ENCODE assay signal across 24 cellular contexts in genomic region chr16:25134306-25134705, GRCh38. TPM values are rescaled to one million over a fixed set of nuclear protein-coding genes. Genes with fewer than 3 reads are reported as not detected.
A peak's percentile ranks its signal among the peaks of the same experiment; 100 is the strongest.
DNase-seq lines count a peak whose midpoint lies in the region; ATAC-seq, FAIRE-seq and TF ChIP-seq lines count a peak whose summit lies in the region.
"Had no signal": no experiment of that assay in that cellular context is flagged by ENCODE, and none has a peak within 500 bp of the region (broad histone marks: within the 10 kb centered on the region; RNA-seq: fewer than 3 reads in every experiment).

No MANE protein-coding gene starts in this region.

- H3K4me3 ChIP-seq in astrocyte (ENCODE audit: insufficient read depth, low read depth, low read length) = no peak overlapping the region
- H3K4me3 ChIP-seq: cardiac muscle cell, MG63, pancreas, thoracic aorta had no signal

- H3K9ac ChIP-seq in astrocyte (ENCODE audit: low read length) = no peak overlapping the region

- ATAC-seq in HG03565 (IDR thresholded peaks at IDR 0.05; ENCODE audit: unreplicated experiment) = no peak
- ATAC-seq: activated T-cell treated with anti-CD3 and anti-CD28 coated beads, Interleukin-2, amount 50 U/mL, for 72 hours; sciatic nerve; stimulated activated naive CD8-positive, alpha-beta T cell treated with anti-CD3 and anti-CD28 coated beads, Interleukin-15, Interleukin-2, amounts not matched to agents 100 U/mL and 50 U/mL, for 24 hours had no signal

- no peaks in the 10 kb centered on the region for H3K4me1 ChIP-seq in astrocyte (ENCODE audit: insufficient read depth, low read length)
- H3K4me1 ChIP-seq: pancreas had no signal

- no peaks in the 10 kb centered on the region for H3K4me1 Mint-ChIP-seq in astrocyte (ENCODE audit: low read depth, unreplicated experiment)
- no peaks in the 10 kb centered on the region for H3K4me1 Mint-ChIP-seq in endothelial cell (ENCODE audit: unreplicated experiment)
- H3K4me1 Mint-ChIP-seq: IgD-negative memory B cell, nephron had no signal

- TF ChIP-seq CTCF in astrocyte (IDR thresholded peaks at IDR 0.05; ENCODE audit: insufficient read depth, low read depth, low read length) (no peak), endothelial cell (IDR thresholded peaks at IDR 0.05; ENCODE audit: unreplicated experiment) (no peak)

- H3K4me3 Mint-ChIP-seq in astrocyte (ENCODE audit: unreplicated experiment) = no peak overlapping the region
- no peak overlapping the region for H3K4me3 Mint-ChIP-seq in endothelial cell (ENCODE audit: unreplicated experiment)
- H3K4me3 Mint-ChIP-seq: activated naive CD4-positive, alpha-beta T cell treated with anti-CD3 and anti-CD28 coated beads for 36 hours; activated T-cell treated with anti-CD3 and anti-CD28 coated beads, Interleukin-2, amount 50 U/mL, for 72 hours; CD4-positive, alpha-beta T cell; IgD-negative memory B cell; nephron had no signal

- H3K27me3 Mint-ChIP-seq in astrocyte (ENCODE audit: low read depth, unreplicated experiment) = no peaks in the 10 kb centered on the region
- peaks cover 4% of the 10 kb centered on the region for H3K27me3 Mint-ChIP-seq in endothelial cell (ENCODE audit: unreplicated experiment)
- H3K27me3 Mint-ChIP-seq: CD4-positive, alpha-beta T cell; IgD-negative memory B cell had no signal

- H3K36me3 ChIP-seq in astrocyte (ENCODE audit: insufficient read depth, low read length) = peaks cover 3% of the 10 kb centered on the region

- no peaks in the 10 kb centered on the region for H3K9me3 ChIP-seq in astrocyte (ENCODE audit: insufficient read depth, low read depth, low read length)
- H3K9me3 ChIP-seq: MG63, pancreas, thoracic aorta had no signal

- no peaks in the 10 kb centered on the region for H3K27me3 ChIP-seq in astrocyte (ENCODE audit: insufficient read depth, low read length)
- H3K27me3 ChIP-seq: cardiac muscle cell, MG63, pancreas had no signal

- no peaks in the 10 kb centered on the region for H3K79me2 ChIP-seq in astrocyte (ENCODE audit: insufficient read depth, low read length)

- H3K27ac Mint-ChIP-seq in astrocyte (ENCODE audit: unreplicated experiment) (no peak overlapping the region), endothelial cell (ENCODE audit: unreplicated experiment) (no peak overlapping the region)
- H3K27ac Mint-ChIP-seq: activated naive CD4-positive, alpha-beta T cell treated with anti-CD3 and anti-CD28 coated beads for 36 hours; activated T-cell treated with anti-CD3 and anti-CD28 coated beads, Interleukin-2, amount 50 U/mL, for 72 hours; CD4-positive, alpha-beta T cell; IgD-negative memory B cell; nephron had no signal

- H3K9me3 Mint-ChIP-seq in astrocyte (ENCODE audit: unreplicated experiment) (no peaks in the 10 kb centered on the region), endothelial cell (ENCODE audit: unreplicated experiment) (no peaks in the 10 kb centered on the region)
- H3K9me3 Mint-ChIP-seq: activated naive CD4-positive, alpha-beta T cell treated with anti-CD3 and anti-CD28 coated beads for 36 hours; activated T-cell treated with anti-CD3 and anti-CD28 coated beads, Interleukin-2, amount 50 U/mL, for 72 hours; CD4-positive, alpha-beta T cell; IgD-negative memory B cell; nephron had no signal

- peak overlapping the region; percentile 22 for H3K4me2 ChIP-seq in astrocyte (ENCODE audit: low read length)

- no peak overlapping the region for H2AFZ ChIP-seq in astrocyte (ENCODE audit: low read depth, low read length)

- peaks cover 19% of the 10 kb centered on the region for H4K20me1 ChIP-seq in astrocyte (ENCODE audit: insufficient read depth, low read length)

- FAIRE-seq in astrocyte (lab: Jason Lieb, UNC) = no peak
- FAIRE-seq: pancreas had no signal

- DNase-seq in HT1080 (ENCODE audit: low read depth) (peak; percentile 35), NOMO-1 treated with DMSO at 0.1 percent for 48 hours (lab: John Stamatoyannopoulos, UW; ENCODE audit: unreplicated experiment) (peak; percentile 78), astrocyte (ENCODE audit: low read depth) (peak; percentile 13), pons (ENCODE audit: low spot score) (peak; percentile 8), NCI-H2171 treated with DMSO at 0.1 percent for 48 hours (lab: John Stamatoyannopoulos, UW) (no peak), endothelial cell (ENCODE audit: low spot score) (no peak)
- DNase-seq: activated naive CD4-positive, alpha-beta T cell treated with anti-CD3 and anti-CD28 coated beads for 36 hours; activated T-cell treated with anti-CD3 and anti-CD28 coated beads, Interleukin-2, amount 50 U/mL, for 72 hours; amniotic stem cell; CD4-positive, alpha-beta T cell; DMS153; islet precursor cell; MG63; NCI-H1694; NCI-H2171; NCI-H526; pancreas; stimulated activated naive CD8-positive, alpha-beta T cell treated with anti-CD3 and anti-CD28 coated beads, Interleukin-15, Interleukin-2, amounts not matched to agents 100 U/mL and 50 U/mL, for 24 hours had no signal

- peak overlapping the region; percentile 19 for H3K27ac ChIP-seq in astrocyte (ENCODE audit: low read depth, low read length)
- H3K27ac ChIP-seq: cardiac muscle cell, pancreas, thoracic aorta had no signal

- H3K36me3 Mint-ChIP-seq in astrocyte (ENCODE audit: low read depth, unreplicated experiment) = peaks cover 15% of the 10 kb centered on the region
- H3K36me3 Mint-ChIP-seq in endothelial cell (ENCODE audit: low read depth, unreplicated experiment) = peaks cover 14% of the 10 kb centered on the region
- H3K36me3 Mint-ChIP-seq: IgD-negative memory B cell had no signal

RNA-seq across cellular contexts. Expression of gene LCMT1, which starts 22.8 kb away (rescaled TPM):
- total RNA-seq in HT1080 (2014; rRNA removed; shearing (Covaris generic)) = 25.2 and 37.6 TPM in 2 replicates
- polyA plus RNA-seq in HT1080 (2015; cell fraction: cytosol; rRNA removed) = 30.0 and 44.1 TPM in 2 replicates
- polyA plus RNA-seq in HT1080 (2015; cell fraction: nucleus; rRNA removed) = 18.8 and 23.7 TPM in 2 replicates
- total RNA-seq in astrocyte (46.9 and 52.1 TPM in 2 replicates), endothelial cell (ENCODE audit: unreplicated experiment) (59.3 TPM)

Comparison
In these comparisons a context has a peak if more than half of its experiments do, and no peak if none do; other contexts are left out.
1. DNase-seq: peak in HT1080 (single experiment), NOMO-1 treated with DMSO at 0.1 percent for 48 hours (single experiment), astrocyte (single experiment) and pons (single experiment); none in NCI-H2171 treated with DMSO at 0.1 percent for 48 hours (single experiment) and endothelial cell (single experiment).